9 cellular contexts compared by ENCODE assay signal in genomic region chr9:90444609-90445008, GRCh38.
"Had no signal": no experiment of that assay in that cellular context is flagged by ENCODE, and none has a peak within 500 bp of the region (broad histone marks: within the 10 kb centered on the region; RNA-seq: fewer than 3 reads in every experiment).

No MANE protein-coding gene starts in this region.

- H3K27ac Mint-ChIP-seq: GM23338 had no signal

- DNase-seq: H9, HCEC 1CT, IMR-90, KG1 had no signal

- ATAC-seq: GM23338, K562 had no signal

- FAIRE-seq: H1, H54, HTR-8/SVneo, K562 had no signal

- H3K4me2 ChIP-seq: GM23338 had no signal

- H3K4me3 Mint-ChIP-seq: GM23338, H9 had no signal

- H2AFZ ChIP-seq: GM23338 had no signal

- H3K4me3 ChIP-seq: GM23338, K562 had no signal
